ENCODE assay signal across 11 cellular contexts in genomic region chr2:230505162-230505561, GRCh38.
A peak's percentile ranks its signal among the peaks of the same experiment; 100 is the strongest.
DNase-seq lines count a peak whose midpoint lies in the region; ATAC-seq, FAIRE-seq and TF ChIP-seq lines count a peak whose summit lies in the region.
"Had no signal": no experiment of that assay in that cellular context is flagged by ENCODE, and none has a peak within 500 bp of the region (broad histone marks: within the 10 kb centered on the region; RNA-seq: fewer than 3 reads in every experiment).

No MANE protein-coding gene starts in this region.

- H3K4me1 ChIP-seq in right lobe of liver: peaks cover 0 to 54% (median 0%) of the 10 kb centered on the region in 4 donors
- H3K4me1 ChIP-seq in HepG2 (ENCODE audit: insufficient read depth, low read length): no peaks in the 10 kb centered on the region
- H3K4me1 ChIP-seq in pancreas: no peaks in the 10 kb centered on the region
- no peaks in the 10 kb centered on the region for H3K4me1 ChIP-seq in naive thymus-derived CD4-positive, alpha-beta T cell (ENCODE audit: control insufficient read depth in 2 of 2, insufficient read depth in 2 of 2, low read length in 2 of 2)

- H3K27ac ChIP-seq in right lobe of liver (peak overlapping the region in 2 of 3 donors; percentile 19 to 31), HepG2 (ENCODE audit: extremely low read length, insufficient read depth, low read length) (no peak overlapping the region), pancreas (no peak overlapping the region)
- H3K27ac ChIP-seq in naive thymus-derived CD4-positive, alpha-beta T cell (ENCODE audit: low read depth, low read length): no peak overlapping the region
- H3K27ac ChIP-seq: epithelial cell of prostate had no signal

- CTCF ChIA-PET in HepG2 (lab: Yijun Ruan, JAX; ENCODE audit: low intra/inter-chr PET ratio, low total read pairs): no interaction called here
- CTCF ChIA-PET in naive thymus-derived CD4-positive, alpha-beta T cell (lab: Charles Lee): no interaction called here

- H3K9me3 ChIP-seq in right lobe of liver: no peaks in the 10 kb centered on the region
- H3K9me3 ChIP-seq in HepG2 (ENCODE audit: low read length): no peaks in the 10 kb centered on the region
- no peaks in the 10 kb centered on the region for H3K9me3 ChIP-seq in pancreas
- no peaks in the 10 kb centered on the region for H3K9me3 ChIP-seq in naive thymus-derived CD4-positive, alpha-beta T cell (ENCODE audit: control insufficient read depth in 2 of 3, low read length in 3 of 3)

- peaks cover 0 to 7% (median 0%) of the 10 kb centered on the region in 7 donors for H3K4me1 Mint-ChIP-seq in naive thymus-derived CD4-positive, alpha-beta T cell

- in situ Hi-C loops in HepG2 (cut with HindIII; ENCODE audit: extremely low pct_ligation_motif_present, low pct_unique_long_range_greater_than_20kb): no loop called here

- no peak overlapping the region for H3K9ac ChIP-seq in HepG2 (ENCODE audit: insufficient read depth, low read depth, low read length)

- no peak overlapping the region for H2AFZ ChIP-seq in HepG2 (ENCODE audit: low read length)

- FAIRE-seq in HepG2 (lab: Jason Lieb, UNC) (no peak), pancreas (lab: Jason Lieb, UNC) (no peak)

- WGBS in right lobe of liver (ENCODE audit: insufficient coverage, low coverage, low lambda C conversion rate, missing lambda C conversion rate): 100% methylated on average over 2 of the region's 2 CpGs
- WGBS in HepG2 (ENCODE audit: low lambda C conversion rate): 84% methylated on average over 2 of the region's 2 CpGs
- WGBS in pancreas, 2 donors: 94 to 100% methylated on average over 2 of the region's 2 CpGs

- H3K36me3 ChIP-seq in right lobe of liver (peaks cover 0 to 6% (median 1%) of the 10 kb centered on the region in 4 donors), HepG2 (replicated peaks in 1 of 2; ENCODE audit: control insufficient read depth in 1 of 2, insufficient read depth in 2 of 2, low read length in 2 of 2) (no peaks in the 10 kb centered on the region), pancreas (peaks cover 0 to 30% (median 0%) of the 10 kb centered on the region in 3 donors)
- peaks cover 4 to 83% (median 30%) of the 10 kb centered on the region in 3 experiments for H3K36me3 ChIP-seq in naive thymus-derived CD4-positive, alpha-beta T cell (ENCODE audit: control insufficient read depth in 2 of 3, insufficient read depth in 3 of 3, low read length in 3 of 3)

- TF ChIP-seq EP300 in HepG2 (IDR thresholded peaks at IDR 0.05; ENCODE audit: low read depth in 2 of 2, low read length in 2 of 2) (no peak), HepG2 (CRISPR knock-in tag; IDR thresholded peaks at IDR 0.05; ENCODE audit: borderline replicate concordance) (no peak)

- no peak for ATAC-seq in right lobe of liver
- ATAC-seq in HepG2: no peak
- ATAC-seq in GM21619 (IDR thresholded peaks at IDR 0.05; ENCODE audit: unreplicated experiment): peak; percentile 81
- ATAC-seq in HG03135 (IDR thresholded peaks at IDR 0.05; ENCODE audit: unreplicated experiment): peak; percentile 85
- no peak for ATAC-seq in HG02884 (IDR thresholded peaks at IDR 0.05; ENCODE audit: unreplicated experiment)
- ATAC-seq in pancreas: no peak
- no peak for ATAC-seq in naive thymus-derived CD4-positive, alpha-beta T cell

- TF ChIP-seq POLR2A in right lobe of liver (IDR thresholded peaks at IDR 0.05): no peak
- TF ChIP-seq POLR2A in HepG2 (IDR thresholded peaks at IDR 0.05; ENCODE audit: insufficient read depth in 1 of 2, low read depth in 2 of 2, low read length in 2 of 2): no peak

- TF ChIP-seq CTCF in right lobe of liver (IDR thresholded peaks at IDR 0.05) (no peak), HepG2 (CRISPR knock-in tag; IDR thresholded peaks at IDR 0.05) (no peak), pancreas (IDR thresholded peaks at IDR 0.05) (no peak)

- no peak overlapping the region for H3K27ac Mint-ChIP-seq in naive thymus-derived CD4-positive, alpha-beta T cell

- H3K9me3 Mint-ChIP-seq in naive thymus-derived CD4-positive, alpha-beta T cell: peaks cover 0 to 7% (median 0%) of the 10 kb centered on the region in 11 donors

- H3K4me3 Mint-ChIP-seq in naive thymus-derived CD4-positive, alpha-beta T cell: no peak overlapping the region

- DNase-seq in right lobe of liver (no peak), HepG2 (ENCODE audit: low spot score) (no peak), pancreas (no peak)
- no peak for DNase-seq in stimulated activated CD4-positive, alpha-beta T cell treated with anti-CD3 and anti-CD28 coated beads, Interleukin-12 subunit alpha, Interleukin-12 subunit beta, amount 100 ng/mL, for 4 hours
- DNase-seq in naive thymus-derived CD4-positive, alpha-beta T cell: no peak
- DNase-seq: activated CD4-positive, CD25-positive, alpha-beta regulatory T cell treated with anti-CD3 and anti-CD28 coated beads, Interleukin-2, amount 50 U/mL, for 72 hours; substantia nigra had no signal

- H3K4me3 ChIP-seq in right lobe of liver: no peak overlapping the region
- H3K4me3 ChIP-seq in HepG2 (replicated peaks in 1 of 3; ENCODE audit: insufficient read depth in 1 of 3, low read depth in 2 of 3, low read length in 3 of 3): no peak overlapping the region
- H3K4me3 ChIP-seq in pancreas: no peak overlapping the region
- H3K4me3 ChIP-seq in naive thymus-derived CD4-positive, alpha-beta T cell (ENCODE audit: low read length): no peak overlapping the region

- intact Hi-C loops in right lobe of liver (cut with DNase I) (no loop called here), HepG2 (cut with micrococcal nuclease; ENCODE audit: unreplicated experiment) (no loop called here), pancreas (cut with DNase I) (no loop called here)
- intact Hi-C loops in naive thymus-derived CD4-positive, alpha-beta T cell (cut with micrococcal nuclease): no loop called here

- POLR2A ChIA-PET in HepG2 (lab: Yijun Ruan, JAX): no interaction called here
- POLR2A ChIA-PET in naive thymus-derived CD4-positive, alpha-beta T cell (lab: Charles Lee): no interaction called here

- BruUV-seq in HepG2 (replicated peaks; lab: Mats Ljungman, UMichigan): no TSS peak

- no peaks in the 10 kb centered on the region for H3K27me3 Mint-ChIP-seq in naive thymus-derived CD4-positive, alpha-beta T cell

- H3K27me3 ChIP-seq in right lobe of liver (no peaks in the 10 kb centered on the region), HepG2 (ENCODE audit: control insufficient read depth in 1 of 2, insufficient read depth in 2 of 2, low read length in 2 of 2) (no peaks in the 10 kb centered on the region), pancreas (no peaks in the 10 kb centered on the region)
- no peaks in the 10 kb centered on the region for H3K27me3 ChIP-seq in naive thymus-derived CD4-positive, alpha-beta T cell (ENCODE audit: control insufficient read depth in 2 of 2, insufficient read depth in 2 of 2, low read length in 2 of 2)

- H4K20me1 ChIP-seq in HepG2 (ENCODE audit: insufficient read depth, low read length): no peaks in the 10 kb centered on the region

- peaks cover 11 to 93% (median 77%) of the 10 kb centered on the region in 5 donors for H3K36me3 Mint-ChIP-seq in naive thymus-derived CD4-positive, alpha-beta T cell

- H3K4me2 ChIP-seq in HepG2 (ENCODE audit: low read depth, low read length): no peak overlapping the region

- H3K79me2 ChIP-seq in HepG2 (ENCODE audit: insufficient read depth, low read length): no peaks in the 10 kb centered on the region

- TF ChIP-seq RAD21 in HepG2 (CRISPR knock-in tag; IDR thresholded peaks at IDR 0.05): no peak

TF ChIP-seq in HepG2, 621 proteins besides CTCF, POLR2A, EP300 and RAD21 (continues in another document):
- TF ChIP-seq ZBTB7B (CRISPR knock-in tag; IDR thresholded peaks at IDR 0.05): no peak
- TF ChIP-seq NPAS2 (CRISPR knock-in tag; IDR thresholded peaks at IDR 0.05; ENCODE audit: borderline replicate concordance): no peak
- no peak for TF ChIP-seq MAFF (IDR thresholded peaks at IDR 0.05; ENCODE audit: low read depth, low read length)
- no peak for TF ChIP-seq ZNF296 (CRISPR knock-in tag; conservative IDR thresholded peaks at IDR 0.05)
- no peak for TF ChIP-seq ARHGAP35 (CRISPR knock-in tag; IDR thresholded peaks at IDR 0.05; ENCODE audit: borderline replicate concordance)
- TF ChIP-seq ZNF615 (CRISPR knock-in tag; IDR thresholded peaks at IDR 0.05; ENCODE audit: borderline replicate concordance): no peak
- no peak for TF ChIP-seq STAT5B (CRISPR knock-in tag; IDR thresholded peaks at IDR 0.05)
- TF ChIP-seq ARID5B (CRISPR knock-in tag; IDR thresholded peaks at IDR 0.05): no peak
- no peak for TF ChIP-seq ZNF672 (CRISPR knock-in tag; IDR thresholded peaks at IDR 0.05)
- no peak for TF ChIP-seq NR0B2 (CRISPR knock-in tag; IDR thresholded peaks at IDR 0.05)
- no peak for TF ChIP-seq NFE2 (CRISPR knock-in tag; IDR thresholded peaks at IDR 0.05)

Comparison
In these comparisons a context has a peak if more than half of its experiments do, and no peak if none do; other contexts are left out.
1. H3K27ac ChIP-seq: peak in right lobe of liver (2 of 3); none in HepG2 (single experiment), pancreas (0 of 4) and naive thymus-derived CD4-positive, alpha-beta T cell (single experiment).
2. ATAC-seq: peak in GM21619 (single experiment) and HG03135 (single experiment); none in right lobe of liver (0 of 4), HepG2 (single experiment), HG02884 (single experiment), pancreas (0 of 4) and naive thymus-derived CD4-positive, alpha-beta T cell (single experiment).